Comparison of ENCODE assay signal across 8 cellular contexts in genomic region chr2:18117592-18117991, GRCh38.
DNase-seq lines count a peak whose midpoint lies in the region; ATAC-seq and TF ChIP-seq lines count a peak whose summit lies in the region.

No MANE protein-coding gene starts in this region.

- ATAC-seq in HG03135 (IDR thresholded peaks at IDR 0.05; ENCODE audit: unreplicated experiment), result peak; percentile 95
- no peak for ATAC-seq in naive thymus-derived CD4-positive, alpha-beta T cell

- no peak for TF ChIP-seq CTCF in CD14-positive monocyte (IDR thresholded peaks at IDR 0.05)

- H3K4me3 Mint-ChIP-seq in CD14-positive monocyte, result no peak overlapping the region
- no peak overlapping the region for H3K4me3 Mint-ChIP-seq in naive thymus-derived CD4-positive, alpha-beta T cell

- no peaks in the 10 kb centered on the region for H3K4me1 ChIP-seq in naive thymus-derived CD4-positive, alpha-beta T cell (ENCODE audit: control insufficient read depth in 2 of 2, insufficient read depth in 2 of 2, low read length in 2 of 2)

- CTCF ChIA-PET in naive thymus-derived CD4-positive, alpha-beta T cell (lab: Charles Lee), result no interaction called here

- H3K36me3 ChIP-seq in naive thymus-derived CD4-positive, alpha-beta T cell (ENCODE audit: control insufficient read depth in 2 of 3, insufficient read depth in 3 of 3, low read length in 3 of 3), result no peaks in the 10 kb centered on the region

- no peaks in the 10 kb centered on the region for H3K9me3 Mint-ChIP-seq in CD14-positive monocyte
- peaks cover 0 to 7% (median 3%) of the 10 kb centered on the region in 11 donors for H3K9me3 Mint-ChIP-seq in naive thymus-derived CD4-positive, alpha-beta T cell

- no peaks in the 10 kb centered on the region for H3K4me1 Mint-ChIP-seq in CD14-positive monocyte
- H3K4me1 Mint-ChIP-seq in naive thymus-derived CD4-positive, alpha-beta T cell, result no peaks in the 10 kb centered on the region

- H3K4me3 ChIP-seq in naive thymus-derived CD4-positive, alpha-beta T cell (ENCODE audit: low read length), result no peak overlapping the region

- no peaks in the 10 kb centered on the region for H3K36me3 Mint-ChIP-seq in CD14-positive monocyte
- H3K36me3 Mint-ChIP-seq in naive thymus-derived CD4-positive, alpha-beta T cell, result no peaks in the 10 kb centered on the region

- H3K27me3 ChIP-seq in naive thymus-derived CD4-positive, alpha-beta T cell (ENCODE audit: control insufficient read depth in 2 of 2, insufficient read depth in 2 of 2, low read length in 2 of 2), result no peaks in the 10 kb centered on the region

- no peaks in the 10 kb centered on the region for H3K9me3 ChIP-seq in naive thymus-derived CD4-positive, alpha-beta T cell (ENCODE audit: control insufficient read depth in 2 of 3, low read length in 3 of 3)

- peaks cover 0 to 5% (median 3%) of the 10 kb centered on the region in 3 donors for H3K27me3 Mint-ChIP-seq in CD14-positive monocyte (ENCODE audit: low read depth in 3 of 3)
- peaks cover 0 to 14% (median 10%) of the 10 kb centered on the region in 5 donors for H3K27me3 Mint-ChIP-seq in naive thymus-derived CD4-positive, alpha-beta T cell

- no peak overlapping the region for H3K27ac ChIP-seq in naive thymus-derived CD4-positive, alpha-beta T cell (ENCODE audit: low read depth, low read length)

- intact Hi-C loops in CD14-positive monocyte (cut with micrococcal nuclease), result no loop called here
- intact Hi-C loops in naive thymus-derived CD4-positive, alpha-beta T cell (cut with micrococcal nuclease), result no loop called here

- DNase-seq in DMS153 (lab: John Stamatoyannopoulos, UW) (peak; percentile 54), GM19240 (ENCODE audit: insufficient read length, low spot score) (peak; percentile 4), NOMO-1 treated with dmso at 0.1 percent for 144 hours (lab: John Stamatoyannopoulos, UW; ENCODE audit: unreplicated experiment) (peak; percentile 15), erythroblast (lab: John Stamatoyannopoulos, UW) (peak; percentile 28 to 34), CD14-positive monocyte (ENCODE audit: low spot score) (no peak), NK-92 (lab: John Stamatoyannopoulos, UW; ENCODE audit: unreplicated experiment) (no peak)
- DNase-seq in naive thymus-derived CD4-positive, alpha-beta T cell, result no peak

- H3K27ac Mint-ChIP-seq in CD14-positive monocyte, result no peak overlapping the region
- no peak overlapping the region for H3K27ac Mint-ChIP-seq in naive thymus-derived CD4-positive, alpha-beta T cell

- POLR2A ChIA-PET in naive thymus-derived CD4-positive, alpha-beta T cell (lab: Charles Lee), result no interaction called here

- no peak for TF ChIP-seq POLR2A in erythroblast (IDR thresholded peaks at IDR 0.05; ENCODE audit: low read length)

Comparison
In these comparisons a context has a peak if more than half of its experiments do, and no peak if none do; other contexts are left out.
1. DNase-seq: peak in DMS153 (single experiment), GM19240 (single experiment), NOMO-1 treated with dmso at 0.1 percent for 144 hours (single experiment) and erythroblast (2 of 2); none in CD14-positive monocyte (single experiment), NK-92 (single experiment) and naive thymus-derived CD4-positive, alpha-beta T cell (0 of 9).